In the genomic region with DNA sequence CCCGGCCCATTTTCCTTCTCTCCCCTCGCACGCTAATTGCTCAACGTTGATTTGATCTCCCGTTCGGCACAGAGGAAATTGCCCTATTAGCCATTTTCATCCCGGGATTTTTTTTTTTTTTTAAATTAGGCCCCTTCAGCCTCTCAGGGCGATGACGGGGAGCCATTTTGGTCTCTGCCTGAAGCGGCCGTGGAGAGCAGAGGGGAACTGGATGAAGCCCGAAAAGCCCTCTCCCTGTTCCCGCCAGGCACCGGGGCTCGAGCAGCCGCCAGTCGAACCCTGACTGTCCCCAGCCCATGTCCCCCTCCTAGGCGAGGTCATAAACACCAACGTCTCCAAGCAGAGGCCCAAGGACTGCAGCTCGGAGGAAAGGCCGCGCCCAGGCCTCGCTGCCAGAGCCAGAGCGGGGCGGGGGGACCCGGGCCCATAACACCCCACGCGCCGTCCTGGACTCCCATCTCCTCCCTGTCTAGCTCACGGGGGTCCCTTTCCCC, we compare ENCODE assay signal across 9 cellular contexts.
DNase-seq lines count a peak whose midpoint lies in the region; ATAC-seq lines count a peak whose summit lies in the region.
"Had no signal": no experiment of that assay in that cellular context is flagged by ENCODE, and none has a peak within 500 bp of the region (broad histone marks: within the 10 kb centered on the region; RNA-seq: fewer than 3 reads in every experiment).

No MANE protein-coding gene starts in this region.

- peaks cover 28% of the 10 kb centered on the region for H3K27me3 ChIP-seq in iPS-20b (ENCODE audit: insufficient read depth, low read length)
- H3K27me3 ChIP-seq: SJSA1 had no signal

- H3K9me3 ChIP-seq in iPS-20b (ENCODE audit: insufficient read depth, low read depth, low read length), result no peaks in the 10 kb centered on the region
- H3K9me3 ChIP-seq: HAP-1, SJSA1 had no signal

- no peaks in the 10 kb centered on the region for H3K27me3 Mint-ChIP-seq in activated naive CD4-positive, alpha-beta T cell treated with anti-CD3 and anti-CD28 coated beads, Interleukin-2, amount 50 U/mL, for 24 hours
- H3K27me3 Mint-ChIP-seq in stimulated activated memory B cell treated with anti-CD40 and anti-IgM and Interleukin-4, amounts not matched to agents 10 μg/mL and 1 μg/mL and 100 μg/mL, for 72 hours, result no peaks in the 10 kb centered on the region

- ATAC-seq in HG02678 (IDR thresholded peaks at IDR 0.05; ENCODE audit: unreplicated experiment) (peak; percentile 6), GM18858 (IDR thresholded peaks at IDR 0.05; ENCODE audit: unreplicated experiment) (no peak)
- ATAC-seq in stimulated activated memory B cell treated with anti-CD40 and anti-IgM and Interleukin-4, amounts not matched to agents 10 μg/mL and 1 μg/mL and 100 μg/mL, for 72 hours, result peak; percentile 4

- DNase-seq in EL (no peak), NCI-H1694 treated with DMSO at 0.1 percent for 48 hours (lab: John Stamatoyannopoulos, UW) (no peak)

- peaks cover 9% of the 10 kb centered on the region; the same call in 1 of the 2 replicates for H3K4me1 ChIP-seq in iPS-20b (ENCODE audit: insufficient read depth, low read length)
- H3K4me1 ChIP-seq: HAP-1 had no signal

- H3K36me3 Mint-ChIP-seq in activated naive CD4-positive, alpha-beta T cell treated with anti-CD3 and anti-CD28 coated beads, Interleukin-2, amount 50 U/mL, for 24 hours, result no peaks in the 10 kb centered on the region
- peaks cover 23% of the 10 kb centered on the region for H3K36me3 Mint-ChIP-seq in stimulated activated memory B cell treated with anti-CD40 and anti-IgM and Interleukin-4, amounts not matched to agents 10 μg/mL and 1 μg/mL and 100 μg/mL, for 72 hours

- H3K4me3 ChIP-seq in iPS-20b (ENCODE audit: low read length), result peak overlapping the region; percentile 53; the same call in 1 of the 2 replicates
- H3K4me3 ChIP-seq: HAP-1, SJSA1 had no signal

- no peak overlapping the region for H3K27ac ChIP-seq in iPS-20b (ENCODE audit: low read length)
- H3K27ac ChIP-seq: SJSA1 had no signal

- H3K36me3 ChIP-seq in iPS-20b (ENCODE audit: insufficient read depth, low read depth, low read length), result no peaks in the 10 kb centered on the region
- H3K36me3 ChIP-seq: HAP-1, SJSA1 had no signal

- peaks cover 14% of the 10 kb centered on the region for H3K4me1 Mint-ChIP-seq in activated naive CD4-positive, alpha-beta T cell treated with anti-CD3 and anti-CD28 coated beads, Interleukin-2, amount 50 U/mL, for 24 hours
- peaks cover 35% of the 10 kb centered on the region for H3K4me1 Mint-ChIP-seq in stimulated activated memory B cell treated with anti-CD40 and anti-IgM and Interleukin-4, amounts not matched to agents 10 μg/mL and 1 μg/mL and 100 μg/mL, for 72 hours

- H3K9ac ChIP-seq in iPS-20b (ENCODE audit: low read depth, low read length), result peak overlapping the region; percentile 21; the same call in 1 of the 2 replicates

- H3K4me3 Mint-ChIP-seq in activated naive CD4-positive, alpha-beta T cell treated with anti-CD3 and anti-CD28 coated beads, Interleukin-2, amount 50 U/mL, for 24 hours, result peak overlapping the region; percentile 82
- peak overlapping the region; percentile 73 for H3K4me3 Mint-ChIP-seq in stimulated activated memory B cell treated with anti-CD40 and anti-IgM and Interleukin-4, amounts not matched to agents 10 μg/mL and 1 μg/mL and 100 μg/mL, for 72 hours

- peak overlapping the region; percentile 77 for H3K27ac Mint-ChIP-seq in activated naive CD4-positive, alpha-beta T cell treated with anti-CD3 and anti-CD28 coated beads, Interleukin-2, amount 50 U/mL, for 24 hours
- H3K27ac Mint-ChIP-seq in stimulated activated memory B cell treated with anti-CD40 and anti-IgM and Interleukin-4, amounts not matched to agents 10 μg/mL and 1 μg/mL and 100 μg/mL, for 72 hours, result peak overlapping the region; percentile 85

- H3K9me3 Mint-ChIP-seq in activated naive CD4-positive, alpha-beta T cell treated with anti-CD3 and anti-CD28 coated beads, Interleukin-2, amount 50 U/mL, for 24 hours, result no peaks in the 10 kb centered on the region
- H3K9me3 Mint-ChIP-seq in stimulated activated memory B cell treated with anti-CD40 and anti-IgM and Interleukin-4, amounts not matched to agents 10 μg/mL and 1 μg/mL and 100 μg/mL, for 72 hours, result no peaks in the 10 kb centered on the region
